ENCODE assay signal across 8 cellular contexts in the genomic region with DNA sequence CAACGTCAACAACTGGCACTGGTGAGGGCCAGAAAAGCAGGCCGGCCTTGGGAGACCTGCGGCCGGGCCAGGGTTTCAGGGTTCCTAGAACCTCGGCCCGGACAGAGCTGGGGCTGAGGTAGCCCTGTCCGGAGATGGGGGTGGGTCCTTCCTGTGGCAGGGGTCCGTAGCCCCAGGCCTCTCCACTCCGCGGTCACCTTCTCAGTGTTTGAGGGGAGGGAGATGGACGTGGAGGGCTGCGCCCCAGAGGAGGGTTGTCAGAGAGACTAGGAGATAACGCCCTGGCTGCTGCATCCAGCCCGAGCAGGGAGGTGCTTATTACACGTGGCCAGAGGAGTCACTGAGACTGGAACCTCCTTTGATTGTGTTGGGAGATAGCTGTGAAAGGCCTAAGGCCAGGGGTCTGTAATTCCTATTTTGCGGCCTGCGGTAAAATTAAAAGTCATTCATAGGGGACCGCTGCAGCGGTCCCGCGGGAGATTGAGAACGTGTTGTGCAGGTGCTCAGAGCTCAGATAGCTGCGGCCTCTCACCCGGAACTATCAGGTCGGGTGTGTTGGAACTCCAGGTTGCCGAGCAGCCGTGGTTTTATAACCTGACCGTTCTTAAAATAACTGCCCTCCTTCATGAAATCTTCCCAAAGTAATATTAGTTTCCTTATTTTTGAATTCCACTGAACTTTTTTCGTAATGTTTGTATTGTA. TPM values are rescaled to one million over a fixed set of nuclear protein-coding genes. Genes with fewer than 3 reads are reported as not detected.
DNase-seq lines count a peak whose midpoint lies in the region; ATAC-seq, FAIRE-seq and TF ChIP-seq lines count a peak whose summit lies in the region.

No MANE protein-coding gene starts in this region.

- peak overlapping the region; percentile 100 for H3K27ac Mint-ChIP-seq in activated CD4-positive, alpha-beta T cell treated with anti-CD3 and anti-CD28 coated beads for 36 hours

- TF ChIP-seq CTCF in fibroblast of villous mesenchyme (IDR thresholded peaks at IDR 0.05; ENCODE audit: insufficient read depth, low read depth, low read length) = no peak
- no peak for TF ChIP-seq CTCF in neutrophil (IDR thresholded peaks at IDR 0.05)

- CTCF ChIA-PET in activated CD4-positive, alpha-beta T cell treated with anti-CD3 and anti-CD28 coated beads for 36 hours (lab: Charles Lee) = interaction anchor here (0.5 to 3.0 kb wide), 22 partner anchors 9 to 292 kb away, joined by 3 to 13 read pairs (median 4); partner anchors contain the start of genes GSTZ1, POMT2, SAMD15 and TMED8

- peak overlapping the region; percentile 88 for H3K4me3 Mint-ChIP-seq in activated CD4-positive, alpha-beta T cell treated with anti-CD3 and anti-CD28 coated beads for 36 hours
- H3K4me3 Mint-ChIP-seq in activated T-cell treated with anti-CD3 and anti-CD28 coated beads, Interleukin-2, amount 50 U/mL, for 4 hours = peak overlapping the region; percentile 100

- H3K36me3 ChIP-seq in neutrophil = peaks cover 40% of the 10 kb centered on the region

- peak overlapping the region; percentile 94 for H3K4me3 ChIP-seq in fibroblast of villous mesenchyme (ENCODE audit: low read depth, low read length)
- H3K4me3 ChIP-seq in neutrophil (ENCODE audit: low read depth in 1 of 2, low read length in 1 of 2) = peak overlapping the region; percentile 94 to 95

- no peaks in the 10 kb centered on the region for H3K27me3 Mint-ChIP-seq in activated CD4-positive, alpha-beta T cell treated with anti-CD3 and anti-CD28 coated beads for 36 hours
- H3K27me3 Mint-ChIP-seq in activated T-cell treated with anti-CD3 and anti-CD28 coated beads, Interleukin-2, amount 50 U/mL, for 4 hours (ENCODE audit: low read depth) = no peaks in the 10 kb centered on the region

- H3K27me3 ChIP-seq in neutrophil = no peaks in the 10 kb centered on the region

- POLR2A ChIA-PET in activated CD4-positive, alpha-beta T cell treated with anti-CD3 and anti-CD28 coated beads for 36 hours (lab: Charles Lee) = interaction anchor here (1.1 kb wide), 1 partner anchor 137 kb away, joined by 3 read pairs; the partner anchor contains the start of gene GSTZ1

- FAIRE-seq in urothelium cell line (lab: Jason Lieb, UNC) = no peak

- peaks cover 24 to 28% of the 10 kb centered on the region in 2 experiments for H3K4me1 ChIP-seq in neutrophil (ENCODE audit: control insufficient read depth in 1 of 2, insufficient read depth in 1 of 2, low read depth in 1 of 2, low read length in 1 of 2)

- H3K9me3 Mint-ChIP-seq in activated CD4-positive, alpha-beta T cell treated with anti-CD3 and anti-CD28 coated beads for 36 hours (ENCODE audit: low read depth) = no peaks in the 10 kb centered on the region
- H3K9me3 Mint-ChIP-seq in activated T-cell treated with anti-CD3 and anti-CD28 coated beads, Interleukin-2, amount 50 U/mL, for 4 hours = no peaks in the 10 kb centered on the region

- DNase-seq in activated CD4-positive, alpha-beta T cell treated with anti-CD3 and anti-CD28 coated beads for 36 hours = peak; percentile 61
- no peak for DNase-seq in activated CD4-positive, alpha-beta T cell treated with anti-CD3 and anti-CD28 coated beads for 1 hour
- DNase-seq in NCI-H2227 treated with DMSO at 0.1 percent for 48 hours (lab: John Stamatoyannopoulos, UW) (peak; percentile 44), fibroblast of villous mesenchyme (ENCODE audit: low read depth) (peak; percentile 28), urothelium cell line (ENCODE audit: low spot score) (peak; percentile 30)
- no peak for DNase-seq in activated T-cell treated with anti-CD3 and anti-CD28 coated beads, Interleukin-2, amount 50 U/mL, for 4 hours

- H3K9me3 ChIP-seq in neutrophil = no peaks in the 10 kb centered on the region

- peak; percentile 10 for ATAC-seq in activated CD4-positive, alpha-beta T cell treated with anti-CD3 and anti-CD28 coated beads for 36 hours
- ATAC-seq in HG02884 (IDR thresholded peaks at IDR 0.05; ENCODE audit: unreplicated experiment) = peak; percentile 17
- ATAC-seq in activated T-cell treated with anti-CD3 and anti-CD28 coated beads, Interleukin-2, amount 50 U/mL, for 4 hours = peak in 1 of 2 donors; percentile 16

- intact Hi-C loops in activated CD4-positive, alpha-beta T cell treated with anti-CD3 and anti-CD28 coated beads for 36 hours (cut with DNase I, micrococcal nuclease) = loop anchor here (1.0 to 10.0 kb wide), 15 partner anchors 40 to 1306 kb away; partner anchors contain the start of genes CIPC (in 2 of the 2), SPTLC2 (in 2 of the 2), ADCK1 (in 1 of the 2) and ANGEL1 (in 1 of the 2)

- peaks cover 41% of the 10 kb centered on the region for H3K36me3 Mint-ChIP-seq in activated CD4-positive, alpha-beta T cell treated with anti-CD3 and anti-CD28 coated beads for 36 hours (ENCODE audit: low read depth)
- H3K36me3 Mint-ChIP-seq in activated T-cell treated with anti-CD3 and anti-CD28 coated beads, Interleukin-2, amount 50 U/mL, for 4 hours (ENCODE audit: insufficient read depth) = peaks cover 31% of the 10 kb centered on the region

- peak overlapping the region; percentile 86 for H3K27ac ChIP-seq in neutrophil

- peaks cover 38% of the 10 kb centered on the region for H3K4me1 Mint-ChIP-seq in activated CD4-positive, alpha-beta T cell treated with anti-CD3 and anti-CD28 coated beads for 36 hours
- H3K4me1 Mint-ChIP-seq in activated T-cell treated with anti-CD3 and anti-CD28 coated beads, Interleukin-2, amount 50 U/mL, for 4 hours (ENCODE audit: low read depth) = peaks cover 31% of the 10 kb centered on the region

RNA-seq across cellular contexts. Expression of gene AHSA1, which starts 0.5 kb away (rescaled TPM):
- 100 to 1,000 TPM; 318 to 348 TPM for total RNA-seq in activated CD4-positive, alpha-beta T cell treated with anti-CD3 and anti-CD28 coated beads for 36 hours
- 100 to 1,000 TPM; 339 to 369 (median 361) TPM for total RNA-seq in activated T-cell treated with anti-CD3 and anti-CD28 coated beads, Interleukin-2, amount 50 U/mL, for 4 hours
- 57.0 and 88.9 TPM in 2 replicates for total RNA-seq in fibroblast of villous mesenchyme

RNA-seq across cellular contexts. Expression of gene VIPAS39, which starts 1.0 kb away (rescaled TPM):
- 10 to 100 TPM; 16.4 to 20.1 TPM for total RNA-seq in activated CD4-positive, alpha-beta T cell treated with anti-CD3 and anti-CD28 coated beads for 36 hours
- total RNA-seq in activated T-cell treated with anti-CD3 and anti-CD28 coated beads, Interleukin-2, amount 50 U/mL, for 4 hours = 10 to 100 TPM; 12.7 to 15.7 (median 13.9) TPM
- 20.3 and 29.8 TPM in 2 replicates for total RNA-seq in fibroblast of villous mesenchyme

RNA-seq across cellular contexts. Expression of gene NOXRED1, which starts 35.1 kb away (rescaled TPM):
- under 1 TPM; 0.46 to 0.66 TPM for total RNA-seq in activated CD4-positive, alpha-beta T cell treated with anti-CD3 and anti-CD28 coated beads for 36 hours
- under 1 TPM in 2 of 3 donors, not detected in 1; 0.15 to 0.18 TPM for total RNA-seq in activated T-cell treated with anti-CD3 and anti-CD28 coated beads, Interleukin-2, amount 50 U/mL, for 4 hours
- under 0.01 TPM in 2 replicates for total RNA-seq in fibroblast of villous mesenchyme

RNA-seq across cellular contexts. Expression of gene ISM2, which starts 40.2 kb away (rescaled TPM):
- under 1 TPM; 0.41 to 0.53 TPM for total RNA-seq in activated CD4-positive, alpha-beta T cell treated with anti-CD3 and anti-CD28 coated beads for 36 hours
- not detected for total RNA-seq in activated T-cell treated with anti-CD3 and anti-CD28 coated beads, Interleukin-2, amount 50 U/mL, for 4 hours
- under 0.01 TPM in 1 of 2 replicates, not detected in the other for total RNA-seq in fibroblast of villous mesenchyme

Comparison
In these comparisons a context has a peak if more than half of its experiments do, and no peak if none do; other contexts are left out.
1. DNase-seq: peak in activated CD4-positive, alpha-beta T cell treated with anti-CD3 and anti-CD28 coated beads for 36 hours (single experiment), NCI-H2227 treated with DMSO at 0.1 percent for 48 hours (single experiment), fibroblast of villous mesenchyme (single experiment) and urothelium cell line (single experiment); none in activated CD4-positive, alpha-beta T cell treated with anti-CD3 and anti-CD28 coated beads for 1 hour (single experiment) and activated T-cell treated with anti-CD3 and anti-CD28 coated beads, Interleukin-2, amount 50 U/mL, for 4 hours (single experiment).